ENCODE assay signal across 14 cellular contexts in the genomic region with DNA sequence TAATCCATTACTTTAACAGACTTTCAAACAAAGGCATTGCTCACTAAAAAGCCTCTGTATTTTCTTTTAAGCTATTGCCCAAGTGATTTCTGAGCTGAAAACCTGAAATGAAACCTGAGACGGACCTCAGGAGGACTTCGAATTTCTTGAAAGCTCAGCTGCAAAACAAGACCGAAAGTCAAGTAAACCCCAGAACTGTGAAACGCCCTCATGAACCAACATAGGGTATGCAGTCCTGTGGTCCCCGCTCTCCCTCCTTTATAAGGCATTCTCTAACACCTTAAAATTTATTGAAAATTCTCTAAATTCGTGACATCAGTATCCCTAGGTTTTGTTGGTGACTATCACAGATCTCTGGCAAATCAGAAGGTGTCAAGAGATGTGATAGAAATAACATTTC.
DNase-seq lines count a peak whose midpoint lies in the region; ATAC-seq and TF ChIP-seq lines count a peak whose summit lies in the region.
"Had no signal": no experiment of that assay in that cellular context is flagged by ENCODE, and none has a peak within 500 bp of the region (broad histone marks: within the 10 kb centered on the region; RNA-seq: fewer than 3 reads in every experiment).

No MANE protein-coding gene starts in this region.

- H3K27ac ChIP-seq in uterus, result no peak overlapping the region

- H3K4me1 ChIP-seq in uterus, result no peaks in the 10 kb centered on the region

- peaks cover 6% of the 10 kb centered on the region for H3K36me3 Mint-ChIP-seq in endothelial cell (ENCODE audit: low read depth, unreplicated experiment)

- ATAC-seq in GM18867 (IDR thresholded peaks at IDR 0.05; ENCODE audit: unreplicated experiment), result peak; percentile 81
- ATAC-seq in GM21528 (IDR thresholded peaks at IDR 0.05; ENCODE audit: low FRiP score, unreplicated experiment), result peak; percentile 79
- ATAC-seq in HG03095 (IDR thresholded peaks at IDR 0.05; ENCODE audit: unreplicated experiment), result peak; percentile 76
- ATAC-seq in left colon, result no peak
- ATAC-seq: activated CD8-positive, alpha-beta T cell treated with anti-CD3 and anti-CD28 coated beads for 36 hours; K562 had no signal

- H3K36me3 ChIP-seq in uterus, result no peaks in the 10 kb centered on the region

- H3K9me3 ChIP-seq in uterus, result no peaks in the 10 kb centered on the region
- H3K9me3 ChIP-seq: Caco-2 had no signal

- H3K27ac Mint-ChIP-seq in endothelial cell (ENCODE audit: unreplicated experiment), result peak overlapping the region; percentile 67
- H3K27ac Mint-ChIP-seq: activated CD8-positive, alpha-beta T cell treated with anti-CD3 and anti-CD28 coated beads for 36 hours had no signal

- TF ChIP-seq CTCF in endothelial cell (IDR thresholded peaks at IDR 0.05; ENCODE audit: unreplicated experiment) (no peak), uterus (IDR thresholded peaks at IDR 0.05) (no peak)

- no peaks in the 10 kb centered on the region for H3K27me3 ChIP-seq in uterus

- no peak for DNase-seq in endothelial cell (ENCODE audit: low spot score)
- DNase-seq in uterus, result no peak
- DNase-seq in ureter (ENCODE audit: low spot score), result no peak
- no peak for DNase-seq in left colon
- no peak for DNase-seq in NCI-H1092 treated with DMSO at 0.1 percent for 48 hours (lab: John Stamatoyannopoulos, UW)
- DNase-seq: activated CD8-positive, alpha-beta T cell treated with anti-CD3 and anti-CD28 coated beads for 36 hours; anterior cingulate cortex; Caco-2; NCI-H510A; stimulated activated naive CD4-positive, alpha-beta T cell treated with Interleukin-2 at 50 U/mL for 16 hours had no signal

- intact Hi-C loops in uterus (cut with DNase I; ENCODE audit: low total_unique reads), result no loop called here
- intact Hi-C loops in left colon (cut with DNase I, micrococcal nuclease), result no loop called here

- H3K27me3 Mint-ChIP-seq in endothelial cell (ENCODE audit: unreplicated experiment), result peaks cover 1% of the 10 kb centered on the region
- H3K27me3 Mint-ChIP-seq: activated CD8-positive, alpha-beta T cell treated with anti-CD3 and anti-CD28 coated beads for 36 hours had no signal

- no peaks in the 10 kb centered on the region for H3K9me3 Mint-ChIP-seq in endothelial cell (ENCODE audit: unreplicated experiment)
- H3K9me3 Mint-ChIP-seq: activated CD8-positive, alpha-beta T cell treated with anti-CD3 and anti-CD28 coated beads for 36 hours had no signal

- TF ChIP-seq POLR2A in uterus (IDR thresholded peaks at IDR 0.05), result no peak

- H3K4me3 Mint-ChIP-seq in endothelial cell (ENCODE audit: unreplicated experiment), result no peak overlapping the region
- H3K4me3 Mint-ChIP-seq: activated CD8-positive, alpha-beta T cell treated with anti-CD3 and anti-CD28 coated beads for 36 hours had no signal

- no peak overlapping the region for H3K4me3 ChIP-seq in uterus
- H3K4me3 ChIP-seq: K562 had no signal

- peaks cover 34% of the 10 kb centered on the region for H3K4me1 Mint-ChIP-seq in endothelial cell (ENCODE audit: unreplicated experiment)
